Comparison of ENCODE assay signal across 8 cellular contexts in the genomic region with DNA sequence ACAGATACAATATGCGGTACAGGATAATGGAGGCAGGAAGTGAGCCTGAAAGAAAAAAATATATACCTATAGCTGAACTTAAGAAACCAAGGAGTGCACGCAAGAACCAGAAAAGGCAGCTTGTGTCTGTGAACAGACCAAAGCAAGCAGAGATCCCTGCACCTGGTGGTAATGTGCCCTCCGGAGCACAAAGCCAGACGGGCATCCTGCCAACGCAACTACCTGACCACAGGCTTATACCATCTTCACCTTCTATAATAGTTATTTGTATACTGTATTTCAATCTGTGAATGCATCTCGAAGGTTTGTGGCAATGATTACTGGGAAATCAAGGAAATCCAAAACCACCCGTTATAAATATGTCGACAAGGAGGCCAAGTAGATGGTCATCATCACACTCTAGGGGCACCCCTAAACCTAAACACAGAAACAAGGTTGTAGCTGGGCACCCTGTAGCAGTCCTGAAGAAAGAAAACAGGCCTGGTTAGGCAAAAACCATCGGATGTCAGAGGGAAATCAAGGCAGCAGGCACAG. TPM values are rescaled to one million over a fixed set of nuclear protein-coding genes. Genes with fewer than 3 reads are reported as not detected.
DNase-seq lines count a peak whose midpoint lies in the region; ATAC-seq and TF ChIP-seq lines count a peak whose summit lies in the region.

No MANE protein-coding gene starts in this region.

- peak overlapping the region; percentile 69 to 99 (median 95) for H3K4me2 ChIP-seq in BLaER1 treated with 17β-estradiol and CSF1 and Interleukin-3, amounts not matched to agents 10 nM and 100 nM

- no peak for TF ChIP-seq CTCF in right atrium auricular region (IDR thresholded peaks at IDR 0.05)
- no peak for TF ChIP-seq CTCF in retinal pigment epithelial cell (conservative IDR thresholded peaks at IDR 0.05; ENCODE audit: low read depth, low read length)

- peak overlapping the region; percentile 87 to 96 (median 92) for H3K9ac ChIP-seq in BLaER1 treated with 17β-estradiol and CSF1 and Interleukin-3, amounts not matched to agents 10 nM and 100 nM

- DNase-seq in RKO (ENCODE audit: low spot score) (peak; percentile 60), right atrium auricular region (ENCODE audit: low spot score) (no peak), retinal pigment epithelial cell (ENCODE audit: low read depth) (no peak), iPS-NIHi11 (ENCODE audit: low spot score) (no peak)
- peak; percentile 44 for DNase-seq in activated naive CD4-positive, alpha-beta T cell treated with anti-CD3 and anti-CD28 coated beads, Interleukin-2, amount 50 U/mL, for 16 hours

- ATAC-seq in GM19438 (IDR thresholded peaks at IDR 0.05; ENCODE audit: low read depth, unreplicated experiment) (peak; percentile 22), HG03457 (IDR thresholded peaks at IDR 0.05; ENCODE audit: unreplicated experiment) (peak; percentile 23)

- H3K4me1 ChIP-seq in BLaER1 treated with 17β-estradiol and CSF1 and Interleukin-3, amounts not matched to agents 10 nM and 100 nM: peaks cover 21 to 31% (median 26%) of the 10 kb centered on the region in 10 experiments
- H3K4me1 ChIP-seq in right atrium auricular region: peaks cover 0 to 14% of the 10 kb centered on the region in 2 donors

- H3K27ac ChIP-seq in BLaER1 treated with 17β-estradiol and CSF1 and Interleukin-3, amounts not matched to agents 10 nM and 100 nM: peak overlapping the region; percentile 82 to 97 (median 90)
- peak overlapping the region; percentile 89 to 93 for H3K27ac ChIP-seq in right atrium auricular region

- H4K20me1 ChIP-seq in BLaER1 treated with 17β-estradiol and CSF1 and Interleukin-3, amounts not matched to agents 10 nM and 100 nM: peaks cover 0 to 17% (median 8%) of the 10 kb centered on the region in 11 experiments; a peak in 9 of 22 replicates

- peaks cover 7 to 21% (median 16%) of the 10 kb centered on the region in 11 experiments; a peak in 21 of 22 replicates for H3K9me3 ChIP-seq in BLaER1 treated with 17β-estradiol and CSF1 and Interleukin-3, amounts not matched to agents 10 nM and 100 nM (replicated peaks in 1 of 11)
- H3K9me3 ChIP-seq in right atrium auricular region: no peaks in the 10 kb centered on the region

- H3K27me3 ChIP-seq in BLaER1 treated with 17β-estradiol and CSF1 and Interleukin-3, amounts not matched to agents 10 nM and 100 nM: no peaks in the 10 kb centered on the region
- H3K27me3 ChIP-seq in right atrium auricular region: no peaks in the 10 kb centered on the region

- H3K36me3 ChIP-seq in BLaER1 treated with 17β-estradiol and CSF1 and Interleukin-3, amounts not matched to agents 10 nM and 100 nM: peaks cover 4 to 8% (median 7%) of the 10 kb centered on the region in 11 experiments; a peak in 10 of 22 replicates
- no peaks in the 10 kb centered on the region for H3K36me3 ChIP-seq in right atrium auricular region

- peak overlapping the region; percentile 71 to 89 (median 80) for H3K4me3 ChIP-seq in BLaER1 treated with 17β-estradiol and CSF1 and Interleukin-3, amounts not matched to agents 10 nM and 100 nM
- H3K4me3 ChIP-seq in right atrium auricular region: peak overlapping the region; percentile 80 to 95
- peak overlapping the region; percentile 67 for H3K4me3 ChIP-seq in retinal pigment epithelial cell (ENCODE audit: low read length)

RNA-seq across cellular contexts. Expression of a gene that starts 0.8 kb away (rescaled TPM):
- total RNA-seq in right atrium auricular region: 10 to 100 TPM; 20.6 to 22.6 TPM

Comparison
In these comparisons a context has a peak if more than half of its experiments do, and no peak if none do; other contexts are left out.
1. DNase-seq: peak in RKO (single experiment) and activated naive CD4-positive, alpha-beta T cell treated with anti-CD3 and anti-CD28 coated beads, Interleukin-2, amount 50 U/mL, for 16 hours (single experiment); none in right atrium auricular region (single experiment), retinal pigment epithelial cell (single experiment) and iPS-NIHi11 (single experiment).
2. Peak in every context shown above with its lines, with median percentiles within 50 percentile points of each other: H3K4me3 ChIP-seq.